ENCODE assay signal across 13 cellular contexts in the genomic region with DNA sequence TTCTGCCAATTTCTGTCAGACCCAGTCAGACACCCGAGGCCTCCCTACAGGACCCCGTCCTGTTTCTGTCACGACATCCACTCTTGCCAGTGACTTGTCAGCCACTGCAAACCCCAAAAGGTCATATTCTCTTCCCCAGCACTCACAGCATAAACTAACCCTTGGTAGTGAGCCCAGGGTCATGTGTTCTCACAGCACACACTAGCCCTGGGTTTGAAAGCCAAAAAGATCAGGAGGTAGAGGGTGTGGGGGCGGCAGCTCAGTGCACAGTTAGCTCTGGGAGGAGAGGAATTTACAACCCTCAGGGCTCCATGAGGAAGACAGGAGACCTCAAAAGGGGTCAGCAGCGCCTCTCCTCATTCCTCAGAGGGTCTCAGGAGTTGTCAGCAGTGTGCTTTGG. TPM values are rescaled to one million over a fixed set of nuclear protein-coding genes. Genes with fewer than 3 reads are reported as not detected.
DNase-seq lines count a peak whose midpoint lies in the region; ATAC-seq, FAIRE-seq and TF ChIP-seq lines count a peak whose summit lies in the region.
"Had no signal": no experiment of that assay in that cellular context is flagged by ENCODE, and none has a peak within 500 bp of the region (broad histone marks: within the 10 kb centered on the region; RNA-seq: fewer than 3 reads in every experiment).

No MANE protein-coding gene starts in this region.

- H3K27me3 ChIP-seq in heart left ventricle (no peaks in the 10 kb centered on the region), PC-9 (ENCODE audit: insufficient read depth, low read depth) (no peaks in the 10 kb centered on the region)
- H3K27me3 ChIP-seq: BE2C had no signal

- no TSS peak for BruUV-seq in PC-9 (replicated peaks; lab: Mats Ljungman, UMichigan)

- peak; percentile 38 for DNase-seq in AG08396 (ENCODE audit: low spot score)
- peak in 4 of 5 donors; percentile 34 to 62 (median 54) for DNase-seq in heart left ventricle
- DNase-seq in sciatic nerve (ENCODE audit: low spot score) = peak; percentile 66
- DNase-seq in H54 (ENCODE audit: insufficient read length, low spot score) = no peak
- DNase-seq in PC-9 = no peak
- DNase-seq: activated CD4-positive, alpha-beta T cell treated with anti-CD3 and anti-CD28 coated beads for 4 hours; BE2C; NCI-H2081 had no signal

- TF ChIP-seq CTCF in heart left ventricle (IDR thresholded peaks at IDR 0.05) (no peak), PC-9 (conservative IDR thresholded peaks at IDR 0.05) (no peak)

- H4K20me1 ChIP-seq in PC-9 (ENCODE audit: insufficient read depth) = no peaks in the 10 kb centered on the region

- H3K27ac ChIP-seq in heart left ventricle = peak overlapping the region in 11 of 12 donors; percentile 14 to 91 (median 64)
- no peak overlapping the region for H3K27ac ChIP-seq in PC-9

- H3F3A ChIP-seq in PC-9 (ENCODE audit: insufficient read depth, low read depth) = no peaks in the 10 kb centered on the region

- H3K4me1 Mint-ChIP-seq in activated T-helper 17 cell treated with anti-CD3 and anti-CD28 coated beads, Interleukin-2, amount 50 U/mL, for 72 hours = peaks cover 29% of the 10 kb centered on the region

- H3K9me3 Mint-ChIP-seq in activated T-helper 17 cell treated with anti-CD3 and anti-CD28 coated beads, Interleukin-2, amount 50 U/mL, for 72 hours = peaks cover 18% of the 10 kb centered on the region

- 71 to 86% (median 77%) methylated on average over 5 of the region's 5 CpGs for WGBS in heart left ventricle, 4 donors

- H3K4me1 ChIP-seq in heart left ventricle (peaks cover 0 to 30% (median 13%) of the 10 kb centered on the region in 12 donors), PC-9 (replicated peaks; ENCODE audit: insufficient read depth) (peaks cover 8% of the 10 kb centered on the region; the same call in 1 of the 2 replicates)

- ATAC-seq in activated T-helper 17 cell treated with anti-CD3 and anti-CD28 coated beads, Interleukin-2, amount 50 U/mL, for 72 hours (replicated peaks) = no peak
- ATAC-seq in heart left ventricle (peak; percentile 77 to 88 (median 82)), sciatic nerve (peak; percentile 93), GM19351 (IDR thresholded peaks at IDR 0.05; ENCODE audit: unreplicated experiment) (no peak)
- no peak for ATAC-seq in activated CD4-positive, CD25-positive, alpha-beta regulatory T cell treated with anti-CD3 and anti-CD28 coated beads, Interleukin-2, amount 50 U/mL, for 24 hours

- H3K27ac Mint-ChIP-seq in activated T-helper 17 cell treated with anti-CD3 and anti-CD28 coated beads, Interleukin-2, amount 50 U/mL, for 72 hours = peak overlapping the region; percentile 81
- H3K27ac Mint-ChIP-seq: memory B cell had no signal

- intact Hi-C loops in heart left ventricle (cut with DNase I) (no loop called here), sciatic nerve (cut with DNase I) (no loop called here), PC-9 (cut with micrococcal nuclease; ENCODE audit: unreplicated experiment) (no loop called here)

- peaks cover 5% of the 10 kb centered on the region for H3K36me3 Mint-ChIP-seq in activated T-helper 17 cell treated with anti-CD3 and anti-CD28 coated beads, Interleukin-2, amount 50 U/mL, for 72 hours (ENCODE audit: low read depth)

- CTCF ChIA-PET in PC-9 (lab: Charles Lee) = no interaction called here

- H2AFZ ChIP-seq in PC-9 = no peak overlapping the region

- H3K4me3 Mint-ChIP-seq in activated T-helper 17 cell treated with anti-CD3 and anti-CD28 coated beads, Interleukin-2, amount 50 U/mL, for 72 hours = no peak overlapping the region
- H3K4me3 Mint-ChIP-seq: memory B cell had no signal

- POLR2A ChIA-PET in PC-9 (lab: Charles Lee; ENCODE audit: unreplicated experiment) = interaction anchor here (0.7 kb wide), 1 partner anchor 48 kb away, joined by 5 read pairs; no protein-coding TSS in a partner anchor

- no peak for FAIRE-seq in H54 (lab: Jason Lieb, UNC)
- FAIRE-seq: urothelium cell line had no signal

- no peak for TF ChIP-seq POLR2A in heart left ventricle (IDR thresholded peaks at IDR 0.05)
- TF ChIP-seq POLR2A in H54 (IDR thresholded peaks at IDR 0.05; ENCODE audit: low read depth, low read length) = no peak

- H3K4me3 ChIP-seq in heart left ventricle = no peak overlapping the region
- H3K4me3 ChIP-seq in PC-9 = no peak overlapping the region

- H3K4me2 ChIP-seq in PC-9 = no peak overlapping the region

- peaks cover 0 to 13% (median 3%) of the 10 kb centered on the region in 12 donors for H3K9me3 ChIP-seq in heart left ventricle
- peaks cover 4% of the 10 kb centered on the region; the same call in 1 of the 2 replicates for H3K9me3 ChIP-seq in PC-9 (ENCODE audit: insufficient read depth, low read depth)

- H3K27me3 Mint-ChIP-seq in activated T-helper 17 cell treated with anti-CD3 and anti-CD28 coated beads, Interleukin-2, amount 50 U/mL, for 72 hours = no peaks in the 10 kb centered on the region
- H3K27me3 Mint-ChIP-seq: memory B cell had no signal

- H3K9me2 ChIP-seq in PC-9 (ENCODE audit: insufficient read depth) = no peaks in the 10 kb centered on the region

- no peaks in the 10 kb centered on the region for H3K79me2 ChIP-seq in PC-9 (ENCODE audit: low read depth)

- no peaks in the 10 kb centered on the region for H3K36me3 ChIP-seq in heart left ventricle
- H3K36me3 ChIP-seq in PC-9 (ENCODE audit: low read depth) = no peaks in the 10 kb centered on the region
- H3K36me3 ChIP-seq: BE2C had no signal

RNA-seq across cellular contexts. Expression of a gene that starts 9.9 kb away (rescaled TPM):
- total RNA-seq in activated T-helper 17 cell treated with anti-CD3 and anti-CD28 coated beads, Interleukin-2, amount 50 U/mL, for 72 hours = 10 to 100 TPM; 20.5 to 71.9 TPM
- 10 to 100 TPM; 27.6 to 44.0 (median 32.7) TPM for total RNA-seq in heart left ventricle
- 10 to 100 TPM; 15.4 to 30.2 TPM for polyA plus RNA-seq in heart left ventricle
- total RNA-seq in sciatic nerve = 78.1 TPM
- total RNA-seq in PC-9 (2021) = 22.5 and 25.0 TPM in 2 replicates

Comparison
In these comparisons a context has a peak if more than half of its experiments do, and no peak if none do; other contexts are left out.
1. DNase-seq: peak in AG08396 (single experiment), heart left ventricle (4 of 5) and sciatic nerve (single experiment); none in H54 (single experiment) and PC-9 (0 of 2).
2. ATAC-seq: peak in heart left ventricle (4 of 4) and sciatic nerve (single experiment); none in activated T-helper 17 cell treated with anti-CD3 and anti-CD28 coated beads, Interleukin-2, amount 50 U/mL, for 72 hours (single experiment), GM19351 (single experiment) and activated CD4-positive, CD25-positive, alpha-beta regulatory T cell treated with anti-CD3 and anti-CD28 coated beads, Interleukin-2, amount 50 U/mL, for 24 hours (0 of 2).